8 cellular contexts compared by ENCODE assay signal in the genomic region with DNA sequence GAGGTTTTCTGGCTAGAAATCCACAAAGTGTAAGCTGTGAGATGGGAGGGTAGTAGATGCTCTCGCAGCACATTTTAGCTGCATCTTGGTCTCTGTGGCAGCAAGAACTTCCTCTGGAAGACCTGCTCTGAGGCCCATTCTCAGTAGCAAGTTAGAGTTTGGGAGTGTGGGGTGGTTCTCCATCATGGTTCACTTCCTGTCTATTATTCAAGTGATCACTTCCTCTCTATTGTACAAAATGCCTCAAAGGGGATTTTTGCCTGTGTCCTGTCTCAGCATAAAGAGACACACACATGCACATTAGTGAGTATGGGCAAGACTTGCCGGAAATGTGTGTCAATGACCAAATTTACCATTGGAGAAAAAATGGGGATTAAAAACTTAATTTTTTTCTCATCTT. TPM values are rescaled to one million over a fixed set of nuclear protein-coding genes. Genes with fewer than 3 reads are reported as not detected.
A peak's percentile ranks its signal among the peaks of the same experiment; 100 is the strongest.
DNase-seq lines count a peak whose midpoint lies in the region; ATAC-seq, FAIRE-seq and TF ChIP-seq lines count a peak whose summit lies in the region.

No MANE protein-coding gene starts in this region.

- peak overlapping the region; percentile 67 for H3K4me3 Mint-ChIP-seq in T-helper 1 cell treated with Interleukin-12 subunit alpha and Interleukin-12 subunit beta and Interleukin-4 antibody, amounts not matched to agents 30 μg/mL and 1 μg/mL, for 36 hours
- no peak overlapping the region for H3K4me3 Mint-ChIP-seq in MCF 10A (ENCODE audit: unreplicated experiment)

- no peaks in the 10 kb centered on the region for H3K27me3 Mint-ChIP-seq in T-helper 1 cell treated with Interleukin-12 subunit alpha and Interleukin-12 subunit beta and Interleukin-4 antibody, amounts not matched to agents 30 μg/mL and 1 μg/mL, for 36 hours (ENCODE audit: low read depth)
- H3K27me3 Mint-ChIP-seq in MCF 10A (ENCODE audit: insufficient read depth, unreplicated experiment), result peaks cover 25% of the 10 kb centered on the region

- POLR2A ChIA-PET in MCF 10A (lab: Yijun Ruan, JAX), result no interaction called here

- intact Hi-C loops in MCF 10A (cut with micrococcal nuclease), result loop anchor here (5.0 kb wide), 1 partner anchor 164 kb away; a partner anchor contains a TSS

- peak overlapping the region; percentile 97 for H3K27ac Mint-ChIP-seq in T-helper 1 cell treated with Interleukin-12 subunit alpha and Interleukin-12 subunit beta and Interleukin-4 antibody, amounts not matched to agents 30 μg/mL and 1 μg/mL, for 36 hours
- H3K27ac Mint-ChIP-seq in MCF 10A (ENCODE audit: low read depth, unreplicated experiment), result no peak overlapping the region

- ATAC-seq in HG03025 (IDR thresholded peaks at IDR 0.05; ENCODE audit: low FRiP score, unreplicated experiment), result peak; percentile 70

- peak; percentile 19 for DNase-seq in DMS153 treated with DMSO at 0.1 percent for 48 hours (lab: John Stamatoyannopoulos, UW; ENCODE audit: unreplicated experiment)
- peak; percentile 32 for DNase-seq in GM19239 (ENCODE audit: insufficient read length, low spot score)
- no peak for DNase-seq in MCF 10A (ENCODE audit: unreplicated experiment)
- no peak for DNase-seq in GOT3 (lab: John Stamatoyannopoulos, UW)
- no peak for DNase-seq in G401 (ENCODE audit: low spot score)
- DNase-seq in occipital lobe (lab: John Stamatoyannopoulos, UW), result no peak

- peaks cover 23% of the 10 kb centered on the region for H3K36me3 Mint-ChIP-seq in T-helper 1 cell treated with Interleukin-12 subunit alpha and Interleukin-12 subunit beta and Interleukin-4 antibody, amounts not matched to agents 30 μg/mL and 1 μg/mL, for 36 hours (ENCODE audit: low read depth)
- no peaks in the 10 kb centered on the region for H3K36me3 Mint-ChIP-seq in MCF 10A (ENCODE audit: insufficient read depth, unreplicated experiment)

- CTCF ChIA-PET in MCF 10A (lab: Yijun Ruan, JAX), result interaction anchor here (0.5 to 6.8 kb wide), 3 partner anchors 14 to 245 kb away, joined by 4 to 58 read pairs (median 5); no protein-coding TSS in a partner anchor

- in situ Hi-C loops in G401 (cut with HindIII; ENCODE audit: low sequenced_read_pairs), result no loop called here

- H3K4me1 Mint-ChIP-seq in T-helper 1 cell treated with Interleukin-12 subunit alpha and Interleukin-12 subunit beta and Interleukin-4 antibody, amounts not matched to agents 30 μg/mL and 1 μg/mL, for 36 hours (ENCODE audit: low read depth), result peaks cover 37% of the 10 kb centered on the region
- H3K4me1 Mint-ChIP-seq in MCF 10A (ENCODE audit: insufficient read depth, unreplicated experiment), result peaks cover 6% of the 10 kb centered on the region

- TF ChIP-seq CTCF in MCF 10A (IDR thresholded peaks at IDR 0.05; ENCODE audit: unreplicated experiment), result no peak

- peak; percentile 80 for FAIRE-seq in GM19239 (lab: Jason Lieb, UNC)

- peaks cover 21% of the 10 kb centered on the region for H3K9me3 Mint-ChIP-seq in T-helper 1 cell treated with Interleukin-12 subunit alpha and Interleukin-12 subunit beta and Interleukin-4 antibody, amounts not matched to agents 30 μg/mL and 1 μg/mL, for 36 hours
- H3K9me3 Mint-ChIP-seq in MCF 10A (ENCODE audit: unreplicated experiment), result peaks cover 7% of the 10 kb centered on the region

- no TSS peak for BruUV-seq in MCF 10A (replicated peaks; lab: Mats Ljungman, UMichigan)

RNA-seq across cellular contexts. Expression of a gene that starts 42.5 kb away (rescaled TPM):
- total RNA-seq in MCF 10A (2022) (41.1 and 43.8 TPM in 2 replicates), occipital lobe (31.2 TPM)
- 17.0 and 19.9 TPM in 2 replicates for total RNA-seq in G401 (2014; rRNA removed; shearing (Covaris generic))

Comparison
In these comparisons a context has a peak if more than half of its experiments do, and no peak if none do; other contexts are left out.
1. DNase-seq: peak in DMS153 treated with DMSO at 0.1 percent for 48 hours (single experiment) and GM19239 (single experiment); none in MCF 10A (single experiment), GOT3 (single experiment), G401 (single experiment) and occipital lobe (single experiment).